In genomic region chr12:121637231-121637914, GRCh38 we compare ENCODE assay signal across 8 cellular contexts. TPM values are rescaled to one million over a fixed set of nuclear protein-coding genes. Genes with fewer than 3 reads are reported as not detected.
DNase-seq lines count a peak whose midpoint lies in the region; ATAC-seq and TF ChIP-seq lines count a peak whose summit lies in the region.

No MANE protein-coding gene starts in this region.

- CTCF ChIA-PET in CD4-positive, alpha-beta T cell (lab: Charles Lee): interaction anchor here (0.5 to 2.6 kb wide), 7 partner anchors 11 to 1207 kb away, joined by 3 to 8 read pairs (median 4); partner anchors contain the start of gene ORAI1
- CTCF ChIA-PET in Calu3 (lab: Charles Lee): no interaction called here

- BruUV-seq in Calu3 (replicated peaks; lab: Mats Ljungman, UMichigan): no TSS peak

- H3K27me3 Mint-ChIP-seq in CD4-positive, alpha-beta T cell: no peaks in the 10 kb centered on the region
- no peaks in the 10 kb centered on the region for H3K27me3 Mint-ChIP-seq in memory B cell
- H3K27me3 Mint-ChIP-seq in Calu3 (ENCODE audit: unreplicated experiment): no peaks in the 10 kb centered on the region

- intact Hi-C loops in CD4-positive, alpha-beta T cell (cut with DNase I, micrococcal nuclease): no loop called here
- intact Hi-C loops in Calu3 (cut with micrococcal nuclease; ENCODE audit: unreplicated experiment): no loop called here

- peak; percentile 77 for ATAC-seq in CD4-positive, alpha-beta T cell (ENCODE audit: poor library complexity)
- ATAC-seq in HG02642 (IDR thresholded peaks at IDR 0.05; ENCODE audit: poor library complexity, unreplicated experiment) (peak; percentile 54), memory B cell (ENCODE audit: low read depth) (peak; percentile 96)

- H3K27ac Mint-ChIP-seq in CD4-positive, alpha-beta T cell: peak overlapping the region; percentile 91
- peak overlapping the region; percentile 84 for H3K27ac Mint-ChIP-seq in memory B cell
- no peak overlapping the region for H3K27ac Mint-ChIP-seq in Calu3 (ENCODE audit: unreplicated experiment)

- H3K9me3 ChIP-seq in CD4-positive, alpha-beta T cell (ENCODE audit: control insufficient read depth, low read length): no peaks in the 10 kb centered on the region

- H3K4me1 Mint-ChIP-seq in CD4-positive, alpha-beta T cell (ENCODE audit: low read depth): peaks cover 62% of the 10 kb centered on the region
- H3K4me1 Mint-ChIP-seq in memory B cell (peaks cover 27% of the 10 kb centered on the region), Calu3 (ENCODE audit: low read depth, unreplicated experiment) (peaks cover under 1% of the 10 kb centered on the region)

- no peaks in the 10 kb centered on the region for H3K9me3 Mint-ChIP-seq in CD4-positive, alpha-beta T cell
- H3K9me3 Mint-ChIP-seq in memory B cell: no peaks in the 10 kb centered on the region
- H3K9me3 Mint-ChIP-seq in Calu3 (ENCODE audit: low read depth, unreplicated experiment): no peaks in the 10 kb centered on the region

- TF ChIP-seq CTCF in CD4-positive, alpha-beta T cell (IDR thresholded peaks at IDR 0.05): no peak
- no peak for TF ChIP-seq CTCF in Calu3 (IDR thresholded peaks at IDR 0.05; ENCODE audit: unreplicated experiment)

- peak overlapping the region; percentile 80 for H3K27ac ChIP-seq in CD4-positive, alpha-beta T cell (ENCODE audit: low read depth, low read length)

- peak in 9 of 10 experiments; percentile 30 to 63 (median 41) for DNase-seq in CD4-positive, alpha-beta T cell
- DNase-seq in activated CD8-positive, alpha-beta memory T cell treated with anti-CD3 and anti-CD28 coated beads for 24 hours: peak; percentile 85
- DNase-seq in memory B cell (ENCODE audit: low spot score in 2 of 2) (peak; percentile 53 to 56), NCI-H187 treated with DMSO at 0.1 percent for 48 hours (lab: John Stamatoyannopoulos, UW) (no peak), superior temporal gyrus (ENCODE audit: extremely low spot score) (no peak), SIG-M5 treated with dmso at 0.1 percent for 504 hours (lab: John Stamatoyannopoulos, UW; ENCODE audit: unreplicated experiment) (no peak), Calu3 (no peak)

- POLR2A ChIA-PET in CD4-positive, alpha-beta T cell (lab: Charles Lee): interaction anchor here (0.9 to 4.2 kb wide), 17 partner anchors 10 to 237 kb away, joined by 3 to 76 read pairs (median 3); partner anchors contain the start of genes ORAI1 and RNF34

- peaks cover 63% of the 10 kb centered on the region for H3K36me3 Mint-ChIP-seq in CD4-positive, alpha-beta T cell (ENCODE audit: low read depth)
- H3K36me3 Mint-ChIP-seq in memory B cell (peaks cover 12% of the 10 kb centered on the region), Calu3 (ENCODE audit: insufficient read depth, unreplicated experiment) (peaks cover 15% of the 10 kb centered on the region)

- H3K4me3 Mint-ChIP-seq in CD4-positive, alpha-beta T cell: peak overlapping the region; percentile 72
- peak overlapping the region; percentile 76 for H3K4me3 Mint-ChIP-seq in memory B cell
- no peak overlapping the region for H3K4me3 Mint-ChIP-seq in Calu3 (ENCODE audit: low read depth, unreplicated experiment)

- H3K27me3 ChIP-seq in CD4-positive, alpha-beta T cell (ENCODE audit: control insufficient read depth, insufficient read depth, low read length): no peaks in the 10 kb centered on the region

RNA-seq across cellular contexts. Expression of gene ORAI1, which starts 11.0 kb away (rescaled TPM):
- total RNA-seq in CD4-positive, alpha-beta T cell: 10 to 100 TPM; 39.7 to 42.3 TPM
- 33.4 and 35.5 TPM in 2 replicates for total RNA-seq in Calu3 (2022)

RNA-seq across cellular contexts. Expression of gene MORN3, which starts 32.1 kb away (rescaled TPM):
- total RNA-seq in CD4-positive, alpha-beta T cell: 10 to 100 TPM in 1 of 2 experiments, 1 to 10 TPM in 1; 9.8 to 11.9 TPM
- 0.76 and 1.2 TPM in 2 replicates for total RNA-seq in Calu3 (2022)

RNA-seq across cellular contexts. Expression of gene KDM2B, which starts 56.5 kb away (rescaled TPM):
- total RNA-seq in CD4-positive, alpha-beta T cell: 10 to 100 TPM; 60.4 to 62.6 TPM
- total RNA-seq in Calu3 (2022): 23.8 and 24.7 TPM in 2 replicates

Comparison
In these comparisons a context has a peak if more than half of its experiments do, and no peak if none do; other contexts are left out.
1. DNase-seq: peak in CD4-positive, alpha-beta T cell (9 of 10), activated CD8-positive, alpha-beta memory T cell treated with anti-CD3 and anti-CD28 coated beads for 24 hours (single experiment) and memory B cell (2 of 2); none in NCI-H187 treated with DMSO at 0.1 percent for 48 hours (single experiment), superior temporal gyrus (single experiment), SIG-M5 treated with dmso at 0.1 percent for 504 hours (single experiment) and Calu3 (single experiment).
2. Peak in every context shown above with its lines, with median percentiles within 50 percentile points of each other: ATAC-seq.